33 cellular contexts compared by ENCODE assay signal in genomic region chr12:47035459-47035858, GRCh38. TPM values are rescaled to one million over a fixed set of nuclear protein-coding genes. Genes with fewer than 3 reads are reported as not detected.
DNase-seq lines count a peak whose midpoint lies in the region; ATAC-seq, FAIRE-seq and TF ChIP-seq lines count a peak whose summit lies in the region.
"Had no signal": no experiment of that assay in that cellular context is flagged by ENCODE, and none has a peak within 500 bp of the region (broad histone marks: within the 10 kb centered on the region; RNA-seq: fewer than 3 reads in every experiment).

No MANE protein-coding gene starts in this region.

- H3K4me3 Mint-ChIP-seq in nephron (no peak overlapping the region), MCF 10A (ENCODE audit: unreplicated experiment) (no peak overlapping the region)
- H3K4me3 Mint-ChIP-seq: activated CD4-positive, alpha-beta memory T cell treated with anti-CD3 and anti-CD28 coated beads, Interleukin-2, amount 10 ng/mL, durations not matched to agents 7 days and 5 days; activated T-helper 17 cell treated with anti-CD3 and anti-CD28 coated beads, Interleukin-2, amount 50 U/mL, for 72 hours; CD4-positive, alpha-beta memory T cell; effector memory CD8-positive, alpha-beta T cell; immature natural killer cell had no signal

- TF ChIP-seq EP300 in K562 (IDR thresholded peaks at IDR 0.05; ENCODE audit: low read length), result no peak

- POLR2A ChIA-PET in K562 (lab: Yijun Ruan, JAX), result interaction anchor here (0.5 kb wide), 1 partner anchor 483 kb away, joined by 3 read pairs; no protein-coding TSS in a partner anchor
- POLR2A ChIA-PET in MCF 10A (lab: Yijun Ruan, JAX), result interaction anchor here (0.9 kb wide), 1 partner anchor 43 kb away, joined by 3 read pairs; no protein-coding TSS in a partner anchor

- no peak overlapping the region; the same call in 1 of the 2 replicates for H2AFZ ChIP-seq in K562 (ENCODE audit: low read depth, low read length)

- H3K36me3 Mint-ChIP-seq in nephron (ENCODE audit: low read depth), result no peaks in the 10 kb centered on the region
- no peaks in the 10 kb centered on the region for H3K36me3 Mint-ChIP-seq in MCF 10A (ENCODE audit: insufficient read depth, unreplicated experiment)
- H3K36me3 Mint-ChIP-seq: CD4-positive, alpha-beta memory T cell; immature natural killer cell had no signal

- no peak for TF ChIP-seq POLR2A in K562 (conservative IDR thresholded peaks at IDR 0.05)

- H3K27me3 ChIP-seq in K562 (ENCODE audit: control insufficient read depth in 2 of 2, insufficient read depth in 2 of 2, low read length in 2 of 2), result no peaks in the 10 kb centered on the region
- H3K27me3 ChIP-seq: left lung, sigmoid colon, testis had no signal

- H3K36me3 ChIP-seq in K562 (ENCODE audit: control insufficient read depth, insufficient read depth, low read length), result no peaks in the 10 kb centered on the region
- H3K36me3 ChIP-seq: HAP-1, left lung, sigmoid colon had no signal

- H3K4me3 ChIP-seq in K562, result no peak overlapping the region
- H3K4me3 ChIP-seq: HAP-1, left lung, sigmoid colon, SK-N-MC, testis had no signal

- DNase-seq in EH (ENCODE audit: low read depth), result peak; percentile 17
- DNase-seq in NCI-H1436 (lab: John Stamatoyannopoulos, UW), result peak; percentile 21
- DNase-seq in K562 (ENCODE audit: extremely low read depth in 1 of 4, low spot score in 3 of 4), result no peak
- no peak for DNase-seq in NOMO-1 treated with dmso at 0.1 percent for 144 hours (lab: John Stamatoyannopoulos, UW; ENCODE audit: unreplicated experiment)
- no peak for DNase-seq in midbrain (lab: John Stamatoyannopoulos, UW)
- no peak for DNase-seq in MCF 10A (ENCODE audit: unreplicated experiment)
- DNase-seq: activated CD4-positive, alpha-beta memory T cell treated with anti-CD3 and anti-CD28 coated beads, Interleukin-2, amount 10 ng/mL, durations not matched to agents 7 days and 5 days; activated CD4-positive, CD25-positive, alpha-beta regulatory T cell treated with anti-CD3 and anti-CD28 coated beads, Interleukin-2, amount 50 U/mL, for 72 hours; activated naive CD4-positive, alpha-beta T cell treated with anti-CD3 and anti-CD28 coated beads, Interleukin-2, amount 50 U/mL, for 16 hours; anterior cingulate cortex; CD4-positive, alpha-beta memory T cell; cortex of kidney; effector memory CD8-positive, alpha-beta T cell; hippocampal formation; immature natural killer cell; Karpas-422; NCI-H146; NCI-H510A treated with DMSO at 0.1 percent for 48 hours; sigmoid colon; stimulated activated CD4-positive, alpha-beta T cell treated with anti-CD3 and anti-CD28 coated beads, Interleukin-15, amount 100 ng/mL, for 24 hours; stimulated activated naive CD8-positive, alpha-beta T cell treated with anti-CD3 and anti-CD28 coated beads, Interleukin-15, Interleukin-2, amounts not matched to agents 100 U/mL and 50 U/mL, for 24 hours; testis had no signal

- no peaks in the 10 kb centered on the region for H3K4me1 ChIP-seq in K562 (replicated peaks in 1 of 2; ENCODE audit: control insufficient read depth in 2 of 2, insufficient read depth in 2 of 2, low read length in 2 of 2)
- H3K4me1 ChIP-seq: HAP-1, testis had no signal

- no peaks in the 10 kb centered on the region for H3K27me3 Mint-ChIP-seq in nephron (ENCODE audit: low read depth)
- H3K27me3 Mint-ChIP-seq in MCF 10A (ENCODE audit: insufficient read depth, unreplicated experiment), result no peaks in the 10 kb centered on the region
- H3K27me3 Mint-ChIP-seq: progenitor cell of endocrine pancreas had no signal

- no peaks in the 10 kb centered on the region for H3K9me1 ChIP-seq in K562 (ENCODE audit: control insufficient read depth, insufficient read depth, low read length)

- no peak for FAIRE-seq in K562 (lab: Jason Lieb, UNC)
- FAIRE-seq: frontal cortex, G401.6, urothelium cell line had no signal

- no peaks in the 10 kb centered on the region for H4K20me1 ChIP-seq in K562 (replicated peaks; ENCODE audit: control insufficient read depth, insufficient read depth, low read length)

- in situ Hi-C loops in K562 (cut with MboI), result loop anchor here (10.0 kb wide), 1 partner anchor 269 kb away; no protein-coding TSS in a partner anchor

- no peak for TF ChIP-seq CTCF in K562 (IDR thresholded peaks at IDR 0.05 in 2 of 3, conservative IDR thresholded peaks at IDR 0.05 in 1 of 3; ENCODE audit: insufficient read depth in 2 of 3, low read depth in 1 of 3, low read length in 3 of 3)
- no peak for TF ChIP-seq CTCF in nephron (IDR thresholded peaks at IDR 0.05; ENCODE audit: unreplicated experiment in 3 of 3)
- no peak for TF ChIP-seq CTCF in MCF 10A (IDR thresholded peaks at IDR 0.05; ENCODE audit: unreplicated experiment)

- H3K9me3 Mint-ChIP-seq in nephron (no peaks in the 10 kb centered on the region), MCF 10A (ENCODE audit: unreplicated experiment) (no peaks in the 10 kb centered on the region)
- H3K9me3 Mint-ChIP-seq: activated CD4-positive, alpha-beta memory T cell treated with anti-CD3 and anti-CD28 coated beads, Interleukin-2, amount 10 ng/mL, durations not matched to agents 7 days and 5 days; activated T-helper 17 cell treated with anti-CD3 and anti-CD28 coated beads, Interleukin-2, amount 50 U/mL, for 72 hours; effector memory CD8-positive, alpha-beta T cell; immature natural killer cell had no signal

- BruUV-seq in K562 (replicated peaks; lab: Mats Ljungman, UMichigan), result no TSS peak
- BruUV-seq in MCF 10A (replicated peaks; lab: Mats Ljungman, UMichigan), result no TSS peak

- WGBS in K562 (ENCODE audit: insufficient coverage, low coverage, missing lambda C conversion rate), result 24% methylated on average over 3 of the region's 3 CpGs

- H3K79me2 ChIP-seq in K562 (ENCODE audit: control insufficient read depth, insufficient read depth, low read length), result no peaks in the 10 kb centered on the region

- intact Hi-C loops in K562 (cut with micrococcal nuclease), result no loop called here
- intact Hi-C loops in MCF 10A (cut with micrococcal nuclease), result no loop called here

- ATAC-seq in K562, result no peak
- ATAC-seq: activated T-helper 17 cell treated with anti-CD3 and anti-CD28 coated beads, Interleukin-2, amount 50 U/mL, for 72 hours; effector memory CD8-positive, alpha-beta T cell; esophagus mucosa; left lung had no signal

- no peak overlapping the region for H3K9ac ChIP-seq in K562 (ENCODE audit: insufficient read depth in 1 of 2, low read depth in 2 of 2, low read length in 2 of 2)

- H3K9me3 ChIP-seq in K562 (replicated peaks; ENCODE audit: control insufficient read depth, insufficient read depth, low read depth, low read length), result no peaks in the 10 kb centered on the region
- H3K9me3 ChIP-seq: HAP-1, left lung, sigmoid colon, testis had no signal

- CTCF ChIA-PET in K562 (lab: Yijun Ruan, JAX; ENCODE audit: low intra/inter-chr PET ratio), result no interaction called here
- CTCF ChIA-PET in MCF 10A (lab: Yijun Ruan, JAX), result interaction anchor here (0.6 to 4.5 kb wide), 4 partner anchors 31 to 362 kb away, joined by 3 to 69 read pairs (median 5); partner anchors contain the start of genes AMIGO2 and PCED1B

- TF ChIP-seq RAD21 in K562 (CRISPR knock-in tag; conservative IDR thresholded peaks at IDR 0.05 in 1 of 2, IDR thresholded peaks at IDR 0.05 in 1 of 2), result no peak

- no peak overlapping the region for H3K27ac ChIP-seq in K562 (ENCODE audit: extremely low read depth, low read depth, low read length)
- H3K27ac ChIP-seq: left lung, RWPE1, SK-N-MC, testis had no signal

- H3K27ac Mint-ChIP-seq in nephron, result peak overlapping the region; percentile 5 to 18 (median 16)
- H3K27ac Mint-ChIP-seq in MCF 10A (ENCODE audit: low read depth, unreplicated experiment), result no peak overlapping the region
- H3K27ac Mint-ChIP-seq: activated CD4-positive, alpha-beta memory T cell treated with anti-CD3 and anti-CD28 coated beads, Interleukin-2, amount 10 ng/mL, durations not matched to agents 7 days and 5 days; activated T-helper 17 cell treated with anti-CD3 and anti-CD28 coated beads, Interleukin-2, amount 50 U/mL, for 72 hours; effector memory CD8-positive, alpha-beta T cell; immature natural killer cell had no signal

- no peak overlapping the region for H3K4me2 ChIP-seq in K562 (ENCODE audit: insufficient read depth, low read length)

- peaks cover 16% of the 10 kb centered on the region for H3K4me1 Mint-ChIP-seq in nephron
- peaks cover 16% of the 10 kb centered on the region for H3K4me1 Mint-ChIP-seq in MCF 10A (ENCODE audit: insufficient read depth, unreplicated experiment)

RNA-seq across cellular contexts. Expression of gene PCED1B, which starts 44.0 kb away (rescaled TPM):
- 2.8 and 3.6 TPM in 2 replicates for total RNA-seq in K562 (2011; cell fraction: chromatin; rRNA removed; ENCODE audit: low replicate concordance)
- 2.3 and 3.0 TPM in 2 replicates for total RNA-seq in K562 (2011; cell fraction: nucleolus; rRNA removed)
- 2.9 and 4.0 TPM in 2 replicates for total RNA-seq in K562 (2011; cell fraction: nucleoplasm; rRNA removed)
- 1.6 and 4.4 TPM in 2 replicates for total RNA-seq in K562 (2014; rRNA removed)
- total RNA-seq in K562 (2014; rRNA removed; fragmentation: Illumina TruSeq; extraction: Trizol), result 2.5 and 2.7 TPM in 2 replicates
- total RNA-seq in K562 (2015; rRNA removed; fragmentation: Illumina TruSeq; extraction: Trizol), result 4.7 and 6.1 TPM in 2 replicates
- total RNA-seq in K562 (2021), result 7.2 and 7.4 TPM in 2 replicates
- 0.35 and 1.2 TPM in 2 replicates for polyA plus RNA-seq in K562 (2011; rRNA removed)
- 0.13 and 3.5 TPM in 2 replicates for polyA plus RNA-seq in K562 (2011; cell fraction: cytosol; rRNA removed)
- 0.24 and 3.2 TPM in 2 replicates for polyA plus RNA-seq in K562 (2011; cell fraction: nucleus; rRNA removed)
- polyA plus RNA-seq in K562 (2012), result 21.8 and 40.0 TPM in 2 replicates
- 9.3 and 9.6 TPM in 2 replicates for polyA plus RNA-seq in K562 (2014; fragmentation: Illumina TruSeq; extraction: Trizol)
- polyA plus RNA-seq in K562 (2014; fragmentation: Nextera tagmentation; extraction: Ambion mirVana), result 1 to 10 TPM; 1.2 to 1.5 TPM
- polyA plus RNA-seq in K562 (2014; rRNA removed), result 6.6 and 8.6 TPM in 2 replicates
- 0.09 and 1.3 TPM in 2 replicates for polyA minus RNA-seq in K562 (2011; rRNA and poly(A)+ RNA removed)
- 1.1 TPM in 1 of 2 replicates, not detected in the other for polyA minus RNA-seq in K562 (2011; cell fraction: cytosol; rRNA and poly(A)+ RNA removed)
- polyA minus RNA-seq in K562 (2011; cell fraction: nucleus; rRNA and poly(A)+ RNA removed), result 0.54 TPM in 1 of 2 replicates, not detected in the other
- 5.1 and 9.6 TPM in 2 replicates for total RNA-seq in MCF 10A (2022)

RNA-seq across cellular contexts. Expression of gene AMIGO2, which starts 44.3 kb away (rescaled TPM):
- total RNA-seq in K562 (2011; cell fraction: chromatin; rRNA removed; ENCODE audit: low replicate concordance), result 4.4 and 5.8 TPM in 2 replicates
- total RNA-seq in K562 (2011; cell fraction: nucleolus; rRNA removed), result 3.9 and 5.0 TPM in 2 replicates
- total RNA-seq in K562 (2011; cell fraction: nucleoplasm; rRNA removed), result 4.5 and 5.2 TPM in 2 replicates
- total RNA-seq in K562 (2014; rRNA removed) (3.6 and 3.8 TPM in 2 replicates), K562 (2014; rRNA removed; fragmentation: Illumina TruSeq; extraction: Trizol) (3.6 and 4.7 TPM in 2 replicates), K562 (2015; rRNA removed; fragmentation: Illumina TruSeq; extraction: Trizol) (7.9 and 8.1 TPM in 2 replicates), K562 (2021) (3.5 and 3.7 TPM in 2 replicates), MCF 10A (2022) (13.0 and 32.6 TPM in 2 replicates)
- polyA plus RNA-seq in K562 (2011; rRNA removed) (0.38 and 8.3 TPM in 2 replicates), K562 (2014; fragmentation: Illumina TruSeq; extraction: Trizol) (4.5 and 4.6 TPM in 2 replicates), K562 (2014; fragmentation: Nextera tagmentation; extraction: Ambion mirVana) (1 to 10 TPM; 2.0 to 4.1 TPM), K562 (2014; rRNA removed) (2.5 and 3.8 TPM in 2 replicates)
- polyA plus RNA-seq in K562 (2011; cell fraction: cytosol; rRNA removed), result 0.18 and 2.8 TPM in 2 replicates
- polyA plus RNA-seq in K562 (2011; cell fraction: nucleus; rRNA removed), result 0.39 and 6.3 TPM in 2 replicates
- polyA plus RNA-seq in K562 (2012), result 11.9 and 24.7 TPM in 2 replicates
- 0.45 and 7.9 TPM in 2 replicates for polyA minus RNA-seq in K562 (2011; rRNA and poly(A)+ RNA removed)
- 4.2 TPM in 1 of 2 replicates, not detected in the other for polyA minus RNA-seq in K562 (2011; cell fraction: cytosol; rRNA and poly(A)+ RNA removed)
- polyA minus RNA-seq in K562 (2011; cell fraction: nucleus; rRNA and poly(A)+ RNA removed), result 0.22 and 2.6 TPM in 2 replicates

Comparison
In these comparisons a context has a peak if more than half of its experiments do, and no peak if none do; other contexts are left out.
1. DNase-seq: peak in EH (single experiment) and NCI-H1436 (single experiment); none in K562 (0 of 4), NOMO-1 treated with dmso at 0.1 percent for 144 hours (single experiment), midbrain (single experiment) and MCF 10A (single experiment).